ENCODE assay signal across 18 cellular contexts in genomic region chr12:47881041-47881440, GRCh38. TPM values are rescaled to one million over a fixed set of nuclear protein-coding genes. Genes with fewer than 3 reads are reported as not detected.
DNase-seq lines count a peak whose midpoint lies in the region; TF ChIP-seq lines count a peak whose summit lies in the region.
"Had no signal": no experiment of that assay in that cellular context is flagged by ENCODE, and none has a peak within 500 bp of the region (broad histone marks: within the 10 kb centered on the region; RNA-seq: fewer than 3 reads in every experiment).

No MANE protein-coding gene starts in this region.

- H3K9me3 ChIP-seq in GM23248 (ENCODE audit: low read depth) (no peaks in the 10 kb centered on the region), OCI-LY7 (ENCODE audit: low read length) (no peaks in the 10 kb centered on the region)
- H3K9me3 ChIP-seq: HAP-1 had no signal

- peaks cover 13% of the 10 kb centered on the region; the same call in 1 of the 2 replicates for H3K36me3 ChIP-seq in GM23248 (ENCODE audit: low read depth)
- H3K36me3 ChIP-seq in OCI-LY7 (ENCODE audit: insufficient read depth, low read length) = no peaks in the 10 kb centered on the region
- H3K36me3 ChIP-seq: HAP-1 had no signal

- H2AFZ ChIP-seq in GM23248 = no peak overlapping the region
- no peak overlapping the region for H2AFZ ChIP-seq in OCI-LY7 (ENCODE audit: low read length)

- intact Hi-C loops in OCI-LY7 (cut with micrococcal nuclease; ENCODE audit: unreplicated experiment) = no loop called here

- CTCF ChIA-PET in activated CD4-positive, alpha-beta memory T cell treated with anti-CD3 and anti-CD28 coated beads, Interleukin-2, amount 10 ng/mL, durations not matched to agents 7 days and 5 days (lab: Charles Lee) = interaction anchor here (1.0 to 2.7 kb wide), 3 partner anchors 12 to 67 kb away, joined by 3 to 19 read pairs (median 10); no protein-coding TSS in a partner anchor
- CTCF ChIA-PET in OCI-LY7 (lab: Charles Lee; ENCODE audit: unreplicated experiment) = no interaction called here

- H3F3A ChIP-seq in GM23248 (ENCODE audit: insufficient read depth) = peaks cover 8% of the 10 kb centered on the region

- POLR2A ChIA-PET in activated CD4-positive, alpha-beta memory T cell treated with anti-CD3 and anti-CD28 coated beads, Interleukin-2, amount 10 ng/mL, durations not matched to agents 7 days and 5 days (lab: Charles Lee) = interaction anchor here (1.6 to 12.6 kb wide), 3 partner anchors 10 to 20 kb away, joined by 4 to 205 read pairs (median 6); partner anchors contain the start of gene VDR
- POLR2A ChIA-PET in OCI-LY7 (lab: Charles Lee) = interaction anchor here (0.7 to 1.7 kb wide), 4 partner anchors 9 to 25 kb away, joined by 3 to 9 read pairs (median 4); no protein-coding TSS in a partner anchor

- H3K4me2 ChIP-seq in GM23248 (ENCODE audit: unreplicated experiment) (peak overlapping the region; percentile 47), OCI-LY7 (ENCODE audit: low read length) (no peak overlapping the region)

- peaks cover 30% of the 10 kb centered on the region for H3K4me1 ChIP-seq in GM23248 (ENCODE audit: insufficient read depth)
- peaks cover 56% of the 10 kb centered on the region for H3K4me1 ChIP-seq in OCI-LY7 (ENCODE audit: insufficient read depth, low read length, poor library complexity, severe bottlenecking)
- H3K4me1 ChIP-seq: HAP-1 had no signal

- H3K9me3 Mint-ChIP-seq in activated T-cell treated with anti-CD3 and anti-CD28 coated beads, Interleukin-2, amount 50 U/mL, for 24 hours = no peaks in the 10 kb centered on the region
- H3K9me3 Mint-ChIP-seq in activated CD4-positive, alpha-beta memory T cell treated with anti-CD3 and anti-CD28 coated beads, Interleukin-2, amount 10 ng/mL, durations not matched to agents 7 days and 5 days = no peaks in the 10 kb centered on the region

- H3K9me2 ChIP-seq in GM23248 (ENCODE audit: insufficient read depth) (no peaks in the 10 kb centered on the region), OCI-LY7 (ENCODE audit: insufficient read depth, low read length) (no peaks in the 10 kb centered on the region)

- BruUV-seq in OCI-LY7 (replicated peaks; lab: Mats Ljungman, UMichigan) = no TSS peak

- H3K4me3 ChIP-seq in GM23248 (no peak overlapping the region), fibroblast of mammary gland (ENCODE audit: control insufficient read depth, low read depth, low read length) (no peak overlapping the region), OCI-LY7 (ENCODE audit: low read depth, low read length, poor library complexity, severe bottlenecking) (no peak overlapping the region)
- H3K4me3 ChIP-seq: HAP-1 had no signal

- H3K4me1 Mint-ChIP-seq in activated T-cell treated with anti-CD3 and anti-CD28 coated beads, Interleukin-2, amount 50 U/mL, for 24 hours (ENCODE audit: low read depth) = peaks cover 80% of the 10 kb centered on the region
- H3K4me1 Mint-ChIP-seq in activated CD4-positive, alpha-beta memory T cell treated with anti-CD3 and anti-CD28 coated beads, Interleukin-2, amount 10 ng/mL, durations not matched to agents 7 days and 5 days = peaks cover 80% of the 10 kb centered on the region

- peak overlapping the region; percentile 80 for H3K4me3 Mint-ChIP-seq in activated T-cell treated with anti-CD3 and anti-CD28 coated beads, Interleukin-2, amount 50 U/mL, for 24 hours
- peak overlapping the region; percentile 23 for H3K4me3 Mint-ChIP-seq in activated CD4-positive, alpha-beta memory T cell treated with anti-CD3 and anti-CD28 coated beads, Interleukin-2, amount 10 ng/mL, durations not matched to agents 7 days and 5 days

- no peak overlapping the region for H3K27ac ChIP-seq in GM23248
- no peak overlapping the region for H3K27ac ChIP-seq in OCI-LY7 (ENCODE audit: low read depth, low read length, poor library complexity, severe bottlenecking)
- H3K27ac ChIP-seq: HL-60 had no signal

- TF ChIP-seq CTCF in fibroblast of mammary gland (conservative IDR thresholded peaks at IDR 0.05; ENCODE audit: control insufficient read depth, insufficient read depth, low read depth, low read length) = no peak
- no peak for TF ChIP-seq CTCF in OCI-LY7 (conservative IDR thresholded peaks at IDR 0.05; ENCODE audit: low read length)

- no peaks in the 10 kb centered on the region for H3K27me3 Mint-ChIP-seq in activated T-cell treated with anti-CD3 and anti-CD28 coated beads, Interleukin-2, amount 50 U/mL, for 24 hours
- H3K27me3 Mint-ChIP-seq in activated CD4-positive, alpha-beta memory T cell treated with anti-CD3 and anti-CD28 coated beads, Interleukin-2, amount 10 ng/mL, durations not matched to agents 7 days and 5 days = no peaks in the 10 kb centered on the region

- H3K79me2 ChIP-seq in GM23248 (ENCODE audit: insufficient read depth) = peaks cover 35% of the 10 kb centered on the region
- no peaks in the 10 kb centered on the region for H3K79me2 ChIP-seq in OCI-LY7 (ENCODE audit: insufficient read depth, low read depth, low read length)

- no peak for DNase-seq in activated T-cell treated with anti-CD3 and anti-CD28 coated beads, Interleukin-2, amount 50 U/mL, for 24 hours
- DNase-seq in activated T-cell treated with anti-CD3 and anti-CD28 coated beads, Interleukin-2, amount 50 U/mL, for 48 hours = no peak
- DNase-seq in GM23248 = no peak
- DNase-seq in activated CD4-positive, alpha-beta memory T cell treated with anti-CD3 and anti-CD28 coated beads, Interleukin-2, amount 10 ng/mL, durations not matched to agents 7 days and 5 days = no peak
- DNase-seq in fibroblast of mammary gland (ENCODE audit: low read depth) = peak; percentile 25
- no peak for DNase-seq in activated CD4-positive, CD25-positive, alpha-beta regulatory T cell treated with anti-CD3 and anti-CD28 coated beads, Interleukin-2, amount 50 U/mL, for 72 hours
- no peak for DNase-seq in OCI-LY7 (ENCODE audit: low spot score)
- no peak for DNase-seq in LoVo (ENCODE audit: low spot score)
- DNase-seq: C1 segment of cervical spinal cord, DMS79, NCI-H1417 treated with DMSO at 0.1 percent for 48 hours, NCI-H187 treated with DMSO at 0.1 percent for 48 hours, NCI-H524, NCI-H82, RPMI8226, SIG-M5 had no signal

- in situ Hi-C loops in GM23248 (cut with MboI) = no loop called here

- H4K20me1 ChIP-seq in GM23248 (ENCODE audit: insufficient read depth) (no peaks in the 10 kb centered on the region), OCI-LY7 (ENCODE audit: insufficient read depth, low read length) (no peaks in the 10 kb centered on the region)

- peaks cover 93% of the 10 kb centered on the region for H3K36me3 Mint-ChIP-seq in activated T-cell treated with anti-CD3 and anti-CD28 coated beads, Interleukin-2, amount 50 U/mL, for 24 hours (ENCODE audit: low read depth)
- peaks cover 71% of the 10 kb centered on the region for H3K36me3 Mint-ChIP-seq in activated CD4-positive, alpha-beta memory T cell treated with anti-CD3 and anti-CD28 coated beads, Interleukin-2, amount 10 ng/mL, durations not matched to agents 7 days and 5 days (ENCODE audit: low read depth)

- no peaks in the 10 kb centered on the region for H3K27me3 ChIP-seq in GM23248 (replicated peaks; ENCODE audit: insufficient read depth)

- WGBS in GM23248 (ENCODE audit: low coverage in 1 of 2, low lambda C conversion rate in 2 of 2, missing lambda C conversion rate in 2 of 2), 2 experiments = 89 to 97% methylated on average over 2 of the region's 2 CpGs

- H3K27ac Mint-ChIP-seq in activated T-cell treated with anti-CD3 and anti-CD28 coated beads, Interleukin-2, amount 50 U/mL, for 24 hours = no peak overlapping the region
- H3K27ac Mint-ChIP-seq in activated CD4-positive, alpha-beta memory T cell treated with anti-CD3 and anti-CD28 coated beads, Interleukin-2, amount 10 ng/mL, durations not matched to agents 7 days and 5 days = no peak overlapping the region

- H3K9ac ChIP-seq in GM23248 = no peak overlapping the region

RNA-seq across cellular contexts. Expression of gene VDR, which starts 23.8 kb away (rescaled TPM):
- total RNA-seq in GM23248 (2014; rRNA removed; shearing (Covaris generic)) = 30.5 and 37.2 TPM in 2 replicates
- 23.9 and 25.5 TPM in 2 replicates for polyA plus RNA-seq in GM23248 (2016; fragmentation: Nextera tagmentation; extraction: Ambion mirVana)
- 10 to 100 TPM; 62.9 to 65.5 TPM for total RNA-seq in activated CD4-positive, alpha-beta memory T cell treated with anti-CD3 and anti-CD28 coated beads, Interleukin-2, amount 10 ng/mL, durations not matched to agents 7 days and 5 days
- 4.8 and 5.4 TPM in 2 replicates for total RNA-seq in OCI-LY7 (2014; rRNA removed; shearing (Covaris generic))
- 1.9 and 2.4 TPM in 2 replicates for total RNA-seq in OCI-LY7 (2022)
